Comparison of ENCODE assay signal across 1 cellular context in the genomic region with DNA sequence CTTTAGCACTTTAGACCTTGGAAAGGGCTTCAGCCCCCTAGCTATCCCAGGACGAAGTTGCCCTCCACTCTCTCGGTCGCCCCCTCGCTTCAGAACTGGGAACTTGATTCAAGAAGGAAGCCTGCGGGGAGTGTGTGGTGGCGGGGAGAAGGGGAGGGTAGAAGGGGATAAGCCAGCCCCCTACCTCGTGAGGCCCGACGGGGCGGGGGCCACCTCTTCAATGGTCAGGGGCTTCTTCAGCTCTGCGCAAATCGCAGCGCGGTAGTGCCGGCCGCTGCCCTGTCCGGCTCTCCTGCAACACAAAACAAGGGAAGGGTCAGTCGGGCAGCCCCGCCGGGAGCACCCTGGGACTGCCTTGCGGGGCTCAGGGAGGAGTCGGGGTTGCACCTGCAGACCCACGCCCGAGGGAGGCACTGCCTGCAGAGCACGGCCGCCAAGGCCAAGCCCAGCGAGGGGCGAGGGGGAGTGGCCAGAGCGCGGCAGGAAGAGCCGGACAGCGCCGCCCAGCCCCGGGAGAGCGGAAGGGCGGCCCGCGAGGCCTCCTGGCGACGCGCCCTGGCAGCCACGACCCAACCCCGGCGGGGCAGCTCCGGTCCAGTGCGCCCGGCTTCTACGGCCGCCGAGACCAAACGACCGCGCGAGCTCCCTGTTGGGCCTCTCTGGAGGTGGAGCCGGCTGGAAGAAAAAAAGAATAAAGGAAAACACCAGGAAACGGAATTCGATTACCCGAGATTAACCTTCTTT.
A peak's percentile ranks its signal among the peaks of the same experiment; 100 is the strongest.
TF ChIP-seq lines count a peak whose summit lies in the region.

No MANE protein-coding gene starts in this region.

TF ChIP-seq in K562, 482 proteins besides CTCF, POLR2A, EP300 and RAD21 (continued from another document and continues in another):
- TF ChIP-seq, protein P1, sequence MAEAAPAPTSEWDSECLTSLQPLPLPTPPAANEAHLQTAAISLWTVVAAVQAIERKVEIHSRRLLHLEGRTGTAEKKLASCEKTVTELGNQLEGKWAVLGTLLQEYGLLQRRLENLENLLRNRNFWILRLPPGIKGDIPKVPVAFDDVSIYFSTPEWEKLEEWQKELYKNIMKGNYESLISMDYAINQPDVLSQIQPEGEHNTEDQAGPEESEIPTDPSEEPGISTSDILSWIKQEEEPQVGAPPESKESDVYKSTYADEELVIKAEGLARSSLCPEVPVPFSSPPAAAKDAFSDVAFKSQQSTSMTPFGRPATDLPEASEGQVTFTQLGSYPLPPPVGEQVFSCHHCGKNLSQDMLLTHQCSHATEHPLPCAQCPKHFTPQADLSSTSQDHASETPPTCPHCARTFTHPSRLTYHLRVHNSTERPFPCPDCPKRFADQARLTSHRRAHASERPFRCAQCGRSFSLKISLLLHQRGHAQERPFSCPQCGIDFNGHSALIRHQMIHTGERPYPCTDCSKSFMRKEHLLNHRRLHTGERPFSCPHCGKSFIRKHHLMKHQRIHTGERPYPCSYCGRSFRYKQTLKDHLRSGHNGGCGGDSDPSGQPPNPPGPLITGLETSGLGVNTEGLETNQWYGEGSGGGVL (CRISPR knock-in tag; IDR thresholded peaks at IDR 0.05): no peak
- TF ChIP-seq ZNF274 (IDR thresholded peaks at IDR 0.05; ENCODE audit: borderline replicate concordance, low read depth, low read length) (no peak), ZNF76 (CRISPR knock-in tag; IDR thresholded peaks at IDR 0.05; ENCODE audit: borderline replicate concordance) (no peak), KLF10 (CRISPR knock-in tag; IDR thresholded peaks at IDR 0.05) (no peak), ATF2 (CRISPR knock-in tag; IDR thresholded peaks at IDR 0.05) (no peak), EHMT2 (IDR thresholded peaks at IDR 0.05) (no peak), ZNF584 (CRISPR knock-in tag; IDR thresholded peaks at IDR 0.05; ENCODE audit: low read depth) (no peak), GTF2F1 (IDR thresholded peaks at IDR 0.05; ENCODE audit: low read depth, low read length) (no peak), TCF3 (CRISPR knock-in tag; IDR thresholded peaks at IDR 0.05) (no peak), ZBTB7A (IDR thresholded peaks at IDR 0.05; ENCODE audit: borderline replicate concordance, control insufficient read depth, low read depth, low read length) (peak; percentile 41; the same call in 1 of the 2 replicates), E4F1 (CRISPR knock-in tag; IDR thresholded peaks at IDR 0.05; ENCODE audit: borderline replicate concordance) (no peak), PHB2 (IDR thresholded peaks at IDR 0.05; ENCODE audit: low read depth) (no peak), PHF8 (IDR thresholded peaks at IDR 0.05; ENCODE audit: borderline replicate concordance, low read length) (0 out of 2 replicates have a peak, but pooled peaks have one; percentile 19), NFIX (CRISPR knock-in tag; IDR thresholded peaks at IDR 0.05; ENCODE audit: low read depth) (no peak), ZNF655 (CRISPR knock-in tag; IDR thresholded peaks at IDR 0.05) (no peak), NEUROD1 (IDR thresholded peaks at IDR 0.05; ENCODE audit: borderline replicate concordance, low read depth, low read length, partially characterized antibody) (no peak), ZNF583 (CRISPR knock-in tag; IDR thresholded peaks at IDR 0.05) (no peak), MTA1 (IDR thresholded peaks at IDR 0.05; ENCODE audit: borderline replicate concordance) (no peak), KLF1 (tag; IDR thresholded peaks at IDR 0.05) (no peak), CXXC5 (CRISPR knock-in tag; IDR thresholded peaks at IDR 0.05) (peak; percentile 40; the same call in 1 of the 2 replicates), GATAD2B (IDR thresholded peaks at IDR 0.05; ENCODE audit: borderline replicate concordance) (no peak), NR2C2 (CRISPR knock-in tag; IDR thresholded peaks at IDR 0.05) (no peak), NR2C2 (tag; IDR thresholded peaks at IDR 0.05) (no peak), RNF2 (IDR thresholded peaks at IDR 0.05) (0 out of 2 replicates have a peak, but pooled peaks have one; percentile 19), CHCHD3 (CRISPR knock-in tag; IDR thresholded peaks at IDR 0.05) (no peak), ATF3 (IDR thresholded peaks at IDR 0.05) (no peak), ATF3 (CRISPR knock-in tag; conservative IDR thresholded peaks at IDR 0.05) (no peak)
- TF ChIP-seq, protein P2, sequence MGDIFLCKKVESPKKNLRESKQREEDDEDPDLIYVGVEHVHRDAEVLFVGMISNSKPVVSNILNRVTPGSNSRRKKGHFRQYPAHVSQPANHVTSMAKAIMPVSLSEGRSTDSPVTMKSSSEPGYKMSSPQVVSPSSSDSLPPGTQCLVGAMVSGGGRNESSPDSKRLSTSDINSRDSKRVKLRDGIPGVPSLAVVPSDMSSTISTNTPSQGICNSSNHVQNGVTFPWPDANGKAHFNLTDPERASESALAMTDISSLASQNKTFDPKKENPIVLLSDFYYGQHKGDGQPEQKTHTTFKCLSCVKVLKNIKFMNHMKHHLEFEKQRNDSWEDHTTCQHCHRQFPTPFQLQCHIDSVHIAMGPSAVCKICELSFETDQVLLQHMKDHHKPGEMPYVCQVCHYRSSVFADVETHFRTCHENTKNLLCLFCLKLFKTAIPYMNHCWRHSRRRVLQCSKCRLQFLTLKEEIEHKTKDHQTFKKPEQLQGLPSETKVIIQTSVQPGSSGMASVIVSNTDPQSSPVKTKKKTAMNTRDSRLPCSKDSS (IDR thresholded peaks at IDR 0.05; ENCODE audit: low read depth, partially characterized antibody): no peak
- TF ChIP-seq, protein P3, sequence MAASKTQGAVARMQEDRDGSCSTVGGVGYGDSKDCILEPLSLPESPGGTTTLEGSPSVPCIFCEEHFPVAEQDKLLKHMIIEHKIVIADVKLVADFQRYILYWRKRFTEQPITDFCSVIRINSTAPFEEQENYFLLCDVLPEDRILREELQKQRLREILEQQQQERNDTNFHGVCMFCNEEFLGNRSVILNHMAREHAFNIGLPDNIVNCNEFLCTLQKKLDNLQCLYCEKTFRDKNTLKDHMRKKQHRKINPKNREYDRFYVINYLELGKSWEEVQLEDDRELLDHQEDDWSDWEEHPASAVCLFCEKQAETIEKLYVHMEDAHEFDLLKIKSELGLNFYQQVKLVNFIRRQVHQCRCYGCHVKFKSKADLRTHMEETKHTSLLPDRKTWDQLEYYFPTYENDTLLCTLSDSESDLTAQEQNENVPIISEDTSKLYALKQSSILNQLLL (CRISPR knock-in tag; IDR thresholded peaks at IDR 0.05; ENCODE audit: borderline replicate concordance): no peak
- TF ChIP-seq, protein P4, sequence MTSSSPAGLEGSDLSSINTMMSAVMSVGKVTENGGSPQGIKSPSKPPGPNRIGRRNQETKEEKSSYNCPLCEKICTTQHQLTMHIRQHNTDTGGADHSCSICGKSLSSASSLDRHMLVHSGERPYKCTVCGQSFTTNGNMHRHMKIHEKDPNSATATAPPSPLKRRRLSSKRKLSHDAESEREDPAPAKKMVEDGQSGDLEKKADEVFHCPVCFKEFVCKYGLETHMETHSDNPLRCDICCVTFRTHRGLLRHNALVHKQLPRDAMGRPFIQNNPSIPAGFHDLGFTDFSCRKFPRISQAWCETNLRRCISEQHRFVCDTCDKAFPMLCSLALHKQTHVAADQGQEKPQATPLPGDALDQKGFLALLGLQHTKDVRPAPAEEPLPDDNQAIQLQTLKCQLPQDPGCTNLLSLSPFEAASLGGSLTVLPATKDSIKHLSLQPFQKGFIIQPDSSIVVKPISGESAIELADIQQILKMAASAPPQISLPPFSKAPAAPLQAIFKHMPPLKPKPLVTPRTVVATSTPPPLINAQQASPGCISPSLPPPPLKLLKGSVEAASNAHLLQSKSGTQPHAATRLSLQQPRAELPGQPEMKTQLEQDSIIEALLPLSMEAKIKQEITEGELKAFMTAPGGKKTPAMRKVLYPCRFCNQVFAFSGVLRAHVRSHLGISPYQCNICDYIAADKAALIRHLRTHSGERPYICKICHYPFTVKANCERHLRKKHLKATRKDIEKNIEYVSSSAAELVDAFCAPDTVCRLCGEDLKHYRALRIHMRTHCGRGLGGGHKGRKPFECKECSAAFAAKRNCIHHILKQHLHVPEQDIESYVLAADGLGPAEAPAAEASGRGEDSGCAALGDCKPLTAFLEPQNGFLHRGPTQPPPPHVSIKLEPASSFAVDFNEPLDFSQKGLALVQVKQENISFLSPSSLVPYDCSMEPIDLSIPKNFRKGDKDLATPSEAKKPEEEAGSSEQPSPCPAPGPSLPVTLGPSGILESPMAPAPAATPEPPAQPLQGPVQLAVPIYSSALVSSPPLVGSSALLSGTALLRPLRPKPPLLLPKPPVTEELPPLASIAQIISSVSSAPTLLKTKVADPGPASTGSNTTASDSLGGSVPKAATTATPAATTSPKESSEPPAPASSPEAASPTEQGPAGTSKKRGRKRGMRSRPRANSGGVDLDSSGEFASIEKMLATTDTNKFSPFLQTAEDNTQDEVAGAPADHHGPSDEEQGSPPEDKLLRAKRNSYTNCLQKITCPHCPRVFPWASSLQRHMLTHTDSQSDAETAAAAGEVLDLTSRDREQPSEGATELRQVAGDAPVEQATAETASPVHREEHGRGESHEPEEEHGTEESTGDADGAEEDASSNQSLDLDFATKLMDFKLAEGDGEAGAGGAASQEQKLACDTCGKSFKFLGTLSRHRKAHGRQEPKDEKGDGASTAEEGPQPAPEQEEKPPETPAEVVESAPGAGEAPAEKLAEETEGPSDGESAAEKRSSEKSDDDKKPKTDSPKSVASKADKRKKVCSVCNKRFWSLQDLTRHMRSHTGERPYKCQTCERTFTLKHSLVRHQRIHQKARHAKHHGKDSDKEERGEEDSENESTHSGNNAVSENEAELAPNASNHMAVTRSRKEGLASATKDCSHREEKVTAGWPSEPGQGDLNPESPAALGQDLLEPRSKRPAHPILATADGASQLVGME (CRISPR knock-in tag; IDR thresholded peaks at IDR 0.05): no peak
- TF ChIP-seq, protein P5, sequence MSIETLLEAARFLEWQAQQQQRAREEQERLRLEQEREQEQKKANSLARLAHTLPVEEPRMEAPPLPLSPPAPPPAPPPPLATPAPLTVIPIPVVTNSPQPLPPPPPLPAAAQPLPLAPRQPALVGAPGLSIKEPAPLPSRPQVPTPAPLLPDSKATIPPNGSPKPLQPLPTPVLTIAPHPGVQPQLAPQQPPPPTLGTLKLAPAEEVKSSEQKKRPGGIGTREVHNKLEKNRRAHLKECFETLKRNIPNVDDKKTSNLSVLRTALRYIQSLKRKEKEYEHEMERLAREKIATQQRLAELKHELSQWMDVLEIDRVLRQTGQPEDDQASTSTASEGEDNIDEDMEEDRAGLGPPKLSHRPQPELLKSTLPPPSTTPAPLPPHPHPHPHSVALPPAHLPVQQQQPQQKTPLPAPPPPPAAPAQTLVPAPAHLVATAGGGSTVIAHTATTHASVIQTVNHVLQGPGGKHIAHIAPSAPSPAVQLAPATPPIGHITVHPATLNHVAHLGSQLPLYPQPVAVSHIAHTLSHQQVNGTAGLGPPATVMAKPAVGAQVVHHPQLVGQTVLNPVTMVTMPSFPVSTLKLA (conservative IDR thresholded peaks at IDR 0.05): no peak
- TF ChIP-seq, protein P6, sequence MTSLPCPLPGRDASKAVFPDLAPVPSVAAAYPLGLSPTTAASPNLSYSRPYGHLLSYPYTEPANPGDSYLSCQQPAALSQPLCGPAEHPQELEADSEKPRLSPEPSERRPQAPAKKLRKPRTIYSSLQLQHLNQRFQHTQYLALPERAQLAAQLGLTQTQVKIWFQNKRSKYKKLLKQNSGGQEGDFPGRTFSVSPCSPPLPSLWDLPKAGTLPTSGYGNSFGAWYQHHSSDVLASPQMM (CRISPR knock-in tag; IDR thresholded peaks at IDR 0.05): no peak
- TF ChIP-seq, protein P7, sequence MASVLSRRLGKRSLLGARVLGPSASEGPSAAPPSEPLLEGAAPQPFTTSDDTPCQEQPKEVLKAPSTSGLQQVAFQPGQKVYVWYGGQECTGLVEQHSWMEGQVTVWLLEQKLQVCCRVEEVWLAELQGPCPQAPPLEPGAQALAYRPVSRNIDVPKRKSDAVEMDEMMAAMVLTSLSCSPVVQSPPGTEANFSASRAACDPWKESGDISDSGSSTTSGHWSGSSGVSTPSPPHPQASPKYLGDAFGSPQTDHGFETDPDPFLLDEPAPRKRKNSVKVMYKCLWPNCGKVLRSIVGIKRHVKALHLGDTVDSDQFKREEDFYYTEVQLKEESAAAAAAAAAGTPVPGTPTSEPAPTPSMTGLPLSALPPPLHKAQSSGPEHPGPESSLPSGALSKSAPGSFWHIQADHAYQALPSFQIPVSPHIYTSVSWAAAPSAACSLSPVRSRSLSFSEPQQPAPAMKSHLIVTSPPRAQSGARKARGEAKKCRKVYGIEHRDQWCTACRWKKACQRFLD (CRISPR knock-in tag; IDR thresholded peaks at IDR 0.05): no peak
